Comparison of ENCODE assay signal across 14 cellular contexts in the genomic region with DNA sequence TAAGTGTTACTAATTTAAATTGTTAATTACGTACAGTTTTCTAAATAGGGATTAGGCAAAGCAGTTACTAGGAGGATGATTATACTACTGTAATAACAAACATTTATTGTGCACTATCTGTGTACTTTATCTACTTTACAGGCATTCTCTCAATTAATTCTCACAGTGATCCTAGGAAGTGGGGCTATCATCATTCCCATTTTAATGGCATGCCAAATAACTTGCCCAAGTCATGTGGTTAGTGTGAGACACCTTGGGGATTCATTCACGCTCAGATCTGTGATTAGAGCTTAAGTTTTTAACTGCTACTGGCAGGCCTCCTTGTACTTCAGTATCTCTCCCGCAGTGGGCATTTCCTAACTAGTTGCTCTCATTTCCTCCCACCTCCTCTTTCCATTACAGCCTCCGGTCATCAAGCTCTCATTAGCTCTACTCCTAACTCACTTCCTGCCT. TPM values are rescaled to one million over a fixed set of nuclear protein-coding genes. Genes with fewer than 3 reads are reported as not detected.
DNase-seq lines count a peak whose midpoint lies in the region; ATAC-seq, FAIRE-seq and TF ChIP-seq lines count a peak whose summit lies in the region.
"Had no signal": no experiment of that assay in that cellular context is flagged by ENCODE, and none has a peak within 500 bp of the region (broad histone marks: within the 10 kb centered on the region; RNA-seq: fewer than 3 reads in every experiment).

No MANE protein-coding gene starts in this region.

- peak overlapping the region; percentile 73; the same call in 1 of the 2 replicates for H2AFZ ChIP-seq in K562 (ENCODE audit: low read depth, low read length)

- 25% methylated on average over 4 of the region's 4 CpGs for WGBS in K562 (ENCODE audit: insufficient coverage, low coverage, missing lambda C conversion rate)
- 56 to 67% methylated on average over 3 to 4 of the region's 4 CpGs for WGBS in transverse colon (ENCODE audit: low coverage in 1 of 2), 2 donors

- H3K36me3 ChIP-seq in K562 (ENCODE audit: control insufficient read depth, insufficient read depth, low read length) (no peaks in the 10 kb centered on the region), left lung (no peaks in the 10 kb centered on the region), transverse colon (no peaks in the 10 kb centered on the region)
- H3K36me3 ChIP-seq: HAP-1 had no signal

- no peak for TF ChIP-seq POLR2A in K562 (conservative IDR thresholded peaks at IDR 0.05)
- TF ChIP-seq POLR2A in transverse colon (IDR thresholded peaks at IDR 0.05): no peak

- no peaks in the 10 kb centered on the region for H3K79me2 ChIP-seq in K562 (ENCODE audit: control insufficient read depth, insufficient read depth, low read length)

- no peak for TF ChIP-seq CTCF in K562 (IDR thresholded peaks at IDR 0.05 in 2 of 3, conservative IDR thresholded peaks at IDR 0.05 in 1 of 3; ENCODE audit: insufficient read depth in 2 of 3, low read depth in 1 of 3, low read length in 3 of 3)
- no peak for TF ChIP-seq CTCF in left lung (IDR thresholded peaks at IDR 0.05)
- no peak for TF ChIP-seq CTCF in transverse colon (IDR thresholded peaks at IDR 0.05)

- DNase-seq in NCI-H226: peak; percentile 40
- no peak for DNase-seq in K562 (ENCODE audit: extremely low read depth in 1 of 4, low spot score in 3 of 4)
- no peak for DNase-seq in left lung
- DNase-seq in transverse colon: no peak
- DNase-seq in NOMO-1 (lab: John Stamatoyannopoulos, UW; ENCODE audit: unreplicated experiment in 2 of 2): no peak
- DNase-seq in SIG-M5 treated with dmso at 0.1 percent for 504 hours (lab: John Stamatoyannopoulos, UW; ENCODE audit: unreplicated experiment): no peak
- DNase-seq in ACHN: no peak
- DNase-seq: activated CD8-positive, alpha-beta memory T cell treated with anti-CD3 and anti-CD28 coated beads, Interleukin-2, amount 10 ng/mL, durations not matched to agents 7 days and 5 days; NCI-H187 treated with DMSO at 0.1 percent for 48 hours; stimulated activated CD8-positive, alpha-beta memory T cell treated with anti-CD3 and anti-CD28 coated beads, Interleukin-4, amount 100 ng/mL, for 48 hours had no signal

- TF ChIP-seq EP300 in K562 (IDR thresholded peaks at IDR 0.05; ENCODE audit: low read length): no peak
- no peak for TF ChIP-seq EP300 in transverse colon (IDR thresholded peaks at IDR 0.05; ENCODE audit: low read depth)

- POLR2A ChIA-PET in K562 (lab: Yijun Ruan, JAX): interaction anchor here (1.2 kb wide), 1 partner anchor 24 kb away, joined by 4 read pairs; no protein-coding TSS in a partner anchor

- no peaks in the 10 kb centered on the region for H4K20me1 ChIP-seq in K562 (replicated peaks; ENCODE audit: control insufficient read depth, insufficient read depth, low read length)

- intact Hi-C loops in K562 (cut with micrococcal nuclease): no loop called here
- intact Hi-C loops in left lung (cut with DNase I): no loop called here
- intact Hi-C loops in transverse colon (cut with DNase I; ENCODE audit: low total_unique reads): loop anchor here (5.0 kb wide), 1 partner anchor 1710 kb away; no protein-coding TSS in a partner anchor

- in situ Hi-C loops in K562 (cut with MboI): no loop called here
- in situ Hi-C loops in transverse colon (cut with MboI; ENCODE audit: low pct_ligation_motif_present in 1 of 4, low pct_unique_long_range_greater_than_20kb in 1 of 4, low sequenced_read_pairs in 3 of 4): no loop called here
- in situ Hi-C loops in ACHN (cut with HindIII; ENCODE audit: low pct_ligation_motif_present, low pct_unique_long_range_greater_than_20kb, low sequenced_read_pairs): no loop called here

- H3K9me1 ChIP-seq in K562 (ENCODE audit: control insufficient read depth, insufficient read depth, low read length): no peaks in the 10 kb centered on the region

- H3K27me3 ChIP-seq in K562 (ENCODE audit: control insufficient read depth in 2 of 2, insufficient read depth in 2 of 2, low read length in 2 of 2): no peaks in the 10 kb centered on the region; a peak in 2 of 5 replicates
- no peaks in the 10 kb centered on the region for H3K27me3 ChIP-seq in left lung
- no peaks in the 10 kb centered on the region for H3K27me3 ChIP-seq in transverse colon

- H3K4me2 ChIP-seq in K562 (ENCODE audit: insufficient read depth, low read length): no peak overlapping the region

- ATAC-seq in K562: no peak
- no peak for ATAC-seq in left lung
- ATAC-seq: activated CD8-positive, alpha-beta memory T cell treated with anti-CD3 and anti-CD28 coated beads, Interleukin-2, amount 10 ng/mL, durations not matched to agents 7 days and 5 days; natural killer cell treated with Interleukin-12 subunit alpha and Interleukin-12 subunit beta and Interleukin-15 and Interleukin-18, amount 100 ng/mL, for 72 hours had no signal

- no peak overlapping the region for H3K27ac ChIP-seq in K562 (ENCODE audit: extremely low read depth, low read depth, low read length)
- peak overlapping the region; percentile 72 to 86 for H3K27ac ChIP-seq in left lung
- peak overlapping the region; percentile 67 to 85 (median 78) for H3K27ac ChIP-seq in transverse colon

- BruUV-seq in K562 (replicated peaks; lab: Mats Ljungman, UMichigan): no TSS peak

- H3K4me1 ChIP-seq in K562 (replicated peaks in 1 of 2; ENCODE audit: control insufficient read depth in 2 of 2, insufficient read depth in 2 of 2, low read length in 2 of 2) (peaks cover 10 to 30% of the 10 kb centered on the region in 2 experiments), left lung (peaks cover 33 to 49% of the 10 kb centered on the region in 2 donors), transverse colon (peaks cover 11 to 46% (median 20%) of the 10 kb centered on the region in 4 donors)

- H3K9me3 ChIP-seq in K562 (replicated peaks; ENCODE audit: control insufficient read depth, insufficient read depth, low read depth, low read length): no peaks in the 10 kb centered on the region
- no peaks in the 10 kb centered on the region for H3K9me3 ChIP-seq in left lung
- no peaks in the 10 kb centered on the region for H3K9me3 ChIP-seq in transverse colon
- H3K9me3 ChIP-seq: HAP-1 had no signal

- no peak for TF ChIP-seq RAD21 in K562 (CRISPR knock-in tag; conservative IDR thresholded peaks at IDR 0.05 in 1 of 2, IDR thresholded peaks at IDR 0.05 in 1 of 2)

- H3K9ac ChIP-seq in K562 (ENCODE audit: insufficient read depth in 1 of 2, low read depth in 2 of 2, low read length in 2 of 2): no peak overlapping the region

- CTCF ChIA-PET in K562 (lab: Yijun Ruan, JAX; ENCODE audit: low intra/inter-chr PET ratio): no interaction called here

- FAIRE-seq in K562 (lab: Jason Lieb, UNC): no peak
- FAIRE-seq: endothelial cell of umbilical vein, GM12892 had no signal

- H3K4me3 ChIP-seq in K562 (no peak overlapping the region), left lung (no peak overlapping the region), transverse colon (no peak overlapping the region)
- H3K4me3 ChIP-seq: HAP-1 had no signal

RNA-seq across cellular contexts. Expression of gene PHLDA3, which starts 11.5 kb away (rescaled TPM):
- not detected in 2 replicates for total RNA-seq in K562 (2011; cell fraction: chromatin; rRNA removed; ENCODE audit: low replicate concordance)
- total RNA-seq in K562 (2011; cell fraction: nucleolus; rRNA removed): not detected in 2 replicates
- total RNA-seq in K562 (2011; cell fraction: nucleoplasm; rRNA removed): not detected in 2 replicates
- total RNA-seq in K562 (2014; rRNA removed) (0.27 TPM in 1 of 2 replicates, not detected in the other), K562 (2014; rRNA removed; fragmentation: Illumina TruSeq; extraction: Trizol) (not detected in 2 replicates), K562 (2015; rRNA removed; fragmentation: Illumina TruSeq; extraction: Trizol) (not detected in 2 replicates), K562 (2021) (0.11 and 0.42 TPM in 2 replicates), left lung (10 to 100 TPM; 46.8 to 82.7 TPM), transverse colon (10 to 100 TPM; 19.4 to 47.6 (median 31.5) TPM)
- polyA plus RNA-seq in K562 (2011; rRNA removed) (not detected in 2 replicates), K562 (2014; fragmentation: Illumina TruSeq; extraction: Trizol) (not detected in 2 replicates), K562 (2014; fragmentation: Nextera tagmentation; extraction: Ambion mirVana) (not detected), K562 (2014; rRNA removed) (not detected in 2 replicates)
- polyA plus RNA-seq in K562 (2011; cell fraction: cytosol; rRNA removed): 0.13 TPM in 1 of 2 replicates, not detected in the other
- 0.04 TPM in 1 of 2 replicates, not detected in the other for polyA plus RNA-seq in K562 (2011; cell fraction: nucleus; rRNA removed)
- not detected in 2 replicates for polyA plus RNA-seq in K562 (2012)
- not detected in 2 replicates for polyA minus RNA-seq in K562 (2011; rRNA and poly(A)+ RNA removed)
- polyA minus RNA-seq in K562 (2011; cell fraction: cytosol; rRNA and poly(A)+ RNA removed): not detected in 2 replicates
- polyA minus RNA-seq in K562 (2011; cell fraction: nucleus; rRNA and poly(A)+ RNA removed): not detected in 2 replicates

RNA-seq across cellular contexts. Expression of gene TNNI1, which starts 36.0 kb away (rescaled TPM):
- not detected in 2 replicates for total RNA-seq in K562 (2011; cell fraction: chromatin; rRNA removed; ENCODE audit: low replicate concordance)
- not detected in 2 replicates for total RNA-seq in K562 (2011; cell fraction: nucleolus; rRNA removed)
- total RNA-seq in K562 (2011; cell fraction: nucleoplasm; rRNA removed): not detected in 2 replicates
- total RNA-seq in K562 (2014; rRNA removed) (not detected in 2 replicates), K562 (2014; rRNA removed; fragmentation: Illumina TruSeq; extraction: Trizol) (not detected in 2 replicates), K562 (2015; rRNA removed; fragmentation: Illumina TruSeq; extraction: Trizol) (not detected in 2 replicates), K562 (2021) (not detected in 2 replicates), left lung (under 1 TPM in 1 of 2 donors, not detected in 1; 0.38 TPM), transverse colon (under 1 TPM in 2 of 4 donors, not detected in 2; 0.16 to 0.41 TPM)
- polyA plus RNA-seq in K562 (2011; rRNA removed) (not detected in 2 replicates), K562 (2014; fragmentation: Illumina TruSeq; extraction: Trizol) (not detected in 2 replicates), K562 (2014; fragmentation: Nextera tagmentation; extraction: Ambion mirVana) (not detected), K562 (2014; rRNA removed) (not detected in 2 replicates)
- polyA plus RNA-seq in K562 (2011; cell fraction: cytosol; rRNA removed): not detected in 2 replicates
- not detected in 2 replicates for polyA plus RNA-seq in K562 (2011; cell fraction: nucleus; rRNA removed)
- not detected in 2 replicates for polyA plus RNA-seq in K562 (2012)
- polyA minus RNA-seq in K562 (2011; rRNA and poly(A)+ RNA removed): not detected in 2 replicates
- polyA minus RNA-seq in K562 (2011; cell fraction: cytosol; rRNA and poly(A)+ RNA removed): not detected in 2 replicates
- not detected in 2 replicates for polyA minus RNA-seq in K562 (2011; cell fraction: nucleus; rRNA and poly(A)+ RNA removed)
- total RNA-seq: activated CD8-positive, alpha-beta memory T cell treated with anti-CD3 and anti-CD28 coated beads, Interleukin-2, amount 10 ng/mL, durations not matched to agents 7 days and 5 days; endothelial cell of umbilical vein; natural killer cell treated with Interleukin-12 subunit alpha and Interleukin-12 subunit beta and Interleukin-15 and Interleukin-18, amount 100 ng/mL, for 72 hours had no signal
- polyA plus RNA-seq: endothelial cell of umbilical vein had no signal

RNA-seq across cellular contexts. Expression of gene CSRP1, which starts 49.4 kb away (rescaled TPM):
- total RNA-seq in K562 (2011; cell fraction: chromatin; rRNA removed; ENCODE audit: low replicate concordance): 6.5 and 10.3 TPM in 2 replicates
- 7.0 and 7.5 TPM in 2 replicates for total RNA-seq in K562 (2011; cell fraction: nucleolus; rRNA removed)
- 7.3 and 8.9 TPM in 2 replicates for total RNA-seq in K562 (2011; cell fraction: nucleoplasm; rRNA removed)
- 23.7 and 30.8 TPM in 2 replicates for total RNA-seq in K562 (2014; rRNA removed)
- total RNA-seq in K562 (2014; rRNA removed; fragmentation: Illumina TruSeq; extraction: Trizol): 19.6 and 22.6 TPM in 2 replicates
- total RNA-seq in K562 (2015; rRNA removed; fragmentation: Illumina TruSeq; extraction: Trizol): 28.3 and 30.3 TPM in 2 replicates
- total RNA-seq in K562 (2021): 25.7 and 28.2 TPM in 2 replicates
- 21.3 and 23.7 TPM in 2 replicates for polyA plus RNA-seq in K562 (2011; rRNA removed)
- polyA plus RNA-seq in K562 (2011; cell fraction: cytosol; rRNA removed): 29.2 and 43.4 TPM in 2 replicates
- 14.3 and 20.0 TPM in 2 replicates for polyA plus RNA-seq in K562 (2011; cell fraction: nucleus; rRNA removed)
- 39.0 and 47.5 TPM in 2 replicates for polyA plus RNA-seq in K562 (2012)
- polyA plus RNA-seq in K562 (2014; fragmentation: Illumina TruSeq; extraction: Trizol): 34.6 and 39.4 TPM in 2 replicates
- polyA plus RNA-seq in K562 (2014; fragmentation: Nextera tagmentation; extraction: Ambion mirVana): 10 to 100 TPM in 1 of 2 experiments, 1 to 10 TPM in 1; 6.8 to 11.0 TPM
- polyA plus RNA-seq in K562 (2014; rRNA removed): 24.9 and 32.1 TPM in 2 replicates
- 14.3 and 19.7 TPM in 2 replicates for polyA minus RNA-seq in K562 (2011; rRNA and poly(A)+ RNA removed)
- 12.0 and 16.7 TPM in 2 replicates for polyA minus RNA-seq in K562 (2011; cell fraction: cytosol; rRNA and poly(A)+ RNA removed)
- polyA minus RNA-seq in K562 (2011; cell fraction: nucleus; rRNA and poly(A)+ RNA removed): 7.7 and 8.8 TPM in 2 replicates
- 100 to 1,000 TPM; 216 to 235 TPM for total RNA-seq in left lung
- total RNA-seq in transverse colon: 1,000 to 10,000 TPM in 2 of 4 donors, 100 to 1,000 TPM in 2; 697 to 1,474 (median 915) TPM

RNA-seq across cellular contexts. Expression of gene LAD1, which starts 58.4 kb away (rescaled TPM):
- total RNA-seq in K562 (2011; cell fraction: chromatin; rRNA removed; ENCODE audit: low replicate concordance): not detected in 2 replicates
- total RNA-seq in K562 (2011; cell fraction: nucleolus; rRNA removed): not detected in 2 replicates
- not detected in 2 replicates for total RNA-seq in K562 (2011; cell fraction: nucleoplasm; rRNA removed)
- not detected in 2 replicates for total RNA-seq in K562 (2014; rRNA removed)
- not detected in 2 replicates for total RNA-seq in K562 (2014; rRNA removed; fragmentation: Illumina TruSeq; extraction: Trizol)
- not detected in 2 replicates for total RNA-seq in K562 (2015; rRNA removed; fragmentation: Illumina TruSeq; extraction: Trizol)
- total RNA-seq in K562 (2021): 0.25 and 0.31 TPM in 2 replicates
- polyA plus RNA-seq in K562 (2011; rRNA removed): not detected in 2 replicates
- polyA plus RNA-seq in K562 (2011; cell fraction: cytosol; rRNA removed): not detected in 2 replicates
- not detected in 2 replicates for polyA plus RNA-seq in K562 (2011; cell fraction: nucleus; rRNA removed)
- not detected in 2 replicates for polyA plus RNA-seq in K562 (2012)
- polyA plus RNA-seq in K562 (2014; fragmentation: Illumina TruSeq; extraction: Trizol): not detected in 2 replicates
- not detected for polyA plus RNA-seq in K562 (2014; fragmentation: Nextera tagmentation; extraction: Ambion mirVana)
- not detected in 2 replicates for polyA plus RNA-seq in K562 (2014; rRNA removed)
- polyA minus RNA-seq in K562 (2011; rRNA and poly(A)+ RNA removed): not detected in 2 replicates
- not detected in 2 replicates for polyA minus RNA-seq in K562 (2011; cell fraction: cytosol; rRNA and poly(A)+ RNA removed)
- polyA minus RNA-seq in K562 (2011; cell fraction: nucleus; rRNA and poly(A)+ RNA removed): not detected in 2 replicates
- total RNA-seq in left lung: 10 to 100 TPM; 20.1 to 37.6 TPM
- 100 to 1,000 TPM; 142 to 215 (median 177) TPM for total RNA-seq in transverse colon
- total RNA-seq: activated CD8-positive, alpha-beta memory T cell treated with anti-CD3 and anti-CD28 coated beads, Interleukin-2, amount 10 ng/mL, durations not matched to agents 7 days and 5 days; endothelial cell of umbilical vein; natural killer cell treated with Interleukin-12 subunit alpha and Interleukin-12 subunit beta and Interleukin-15 and Interleukin-18, amount 100 ng/mL, for 72 hours had no signal
- polyA plus RNA-seq: endothelial cell of umbilical vein had no signal

Comparison
In these comparisons a context has a peak if more than half of its experiments do, and no peak if none do; other contexts are left out.
1. RNA of gene PHLDA3, which starts 11.5 kb away (total RNA-seq): 46.8 to 82.7 TPM in left lung and 19.4 to 47.6 TPM in transverse colon; 0.11 to 0.42 TPM in K562; every median in the first group is over 10 times any median in the second.
2. RNA of gene CSRP1, which starts 49.4 kb away (total RNA-seq): 697 to 1,474 TPM in transverse colon and 216 to 235 TPM in left lung; 6.5 to 30.8 TPM in K562; every median in the first group is over 4 times any median in the second.